In genomic region chr1:173866462-173866861, GRCh38 we compare ENCODE assay signal across 9 cellular contexts.
DNase-seq lines count a peak whose midpoint lies in the region; ATAC-seq and TF ChIP-seq lines count a peak whose summit lies in the region.
"Had no signal": no experiment of that assay in that cellular context is flagged by ENCODE, and none has a peak within 500 bp of the region (broad histone marks: within the 10 kb centered on the region; RNA-seq: fewer than 3 reads in every experiment).

No MANE protein-coding gene starts in this region.

- in situ Hi-C loops in GM13977 (cut with MboI; ENCODE audit: low pct_unique_long_range_greater_than_20kb, low sequenced_read_pairs, unreplicated experiment), result no loop called here

- H3K36me3 Mint-ChIP-seq in dendritic cell treated with granulocyte-macrophage colony-stimulating factor and Interleukin-4, amounts not matched to agents 40 ng/mL and 50 ng/mL, for 4 days (ENCODE audit: low read depth), result peaks cover 84% of the 10 kb centered on the region
- H3K36me3 Mint-ChIP-seq in nephron (ENCODE audit: low read depth), result peaks cover 56% of the 10 kb centered on the region

- H3K9me3 Mint-ChIP-seq in dendritic cell treated with granulocyte-macrophage colony-stimulating factor and Interleukin-4, amounts not matched to agents 40 ng/mL and 50 ng/mL, for 4 days, result no peaks in the 10 kb centered on the region
- no peaks in the 10 kb centered on the region for H3K9me3 Mint-ChIP-seq in nephron

- no peak for TF ChIP-seq CTCF in nephron (IDR thresholded peaks at IDR 0.05; ENCODE audit: unreplicated experiment in 3 of 3)
- no peak for TF ChIP-seq CTCF in GM13977 (IDR thresholded peaks at IDR 0.05; ENCODE audit: extremely low read depth, insufficient read depth, missing control alignments)

- H3K27ac Mint-ChIP-seq in dendritic cell treated with granulocyte-macrophage colony-stimulating factor and Interleukin-4, amounts not matched to agents 40 ng/mL and 50 ng/mL, for 4 days, result peak overlapping the region; percentile 91
- H3K27ac Mint-ChIP-seq in nephron, result peak overlapping the region; percentile 87 to 97 (median 94)

- peak; percentile 48 for DNase-seq in CMK (ENCODE audit: low read depth)
- DNase-seq in NAMALWA (ENCODE audit: low spot score), result peak; percentile 51
- DNase-seq in retina, result no peak
- no peak for DNase-seq in GM13977 (ENCODE audit: low spot score)
- DNase-seq: HCEC 1CT had no signal

- intact Hi-C loops in dendritic cell treated with granulocyte-macrophage colony-stimulating factor and Interleukin-4, amounts not matched to agents 40 ng/mL and 50 ng/mL, for 4 days (cut with micrococcal nuclease), result loop anchor here (5.0 kb wide), 1 partner anchor 1424 kb away; the partner anchor contains the start of gene PIGC

- ATAC-seq in GM21786 (IDR thresholded peaks at IDR 0.05; ENCODE audit: unreplicated experiment), result no peak
- no peak for ATAC-seq in GM19395 (IDR thresholded peaks at IDR 0.05; ENCODE audit: unreplicated experiment)

- peak overlapping the region; percentile 98 for H3K4me3 Mint-ChIP-seq in dendritic cell treated with granulocyte-macrophage colony-stimulating factor and Interleukin-4, amounts not matched to agents 40 ng/mL and 50 ng/mL, for 4 days
- H3K4me3 Mint-ChIP-seq in nephron, result peak overlapping the region; percentile 89 to 99 (median 93)

- H3K27me3 Mint-ChIP-seq in dendritic cell treated with granulocyte-macrophage colony-stimulating factor and Interleukin-4, amounts not matched to agents 40 ng/mL and 50 ng/mL, for 4 days, result no peaks in the 10 kb centered on the region
- H3K27me3 Mint-ChIP-seq in nephron (ENCODE audit: low read depth), result no peaks in the 10 kb centered on the region

- H3K4me1 Mint-ChIP-seq in dendritic cell treated with granulocyte-macrophage colony-stimulating factor and Interleukin-4, amounts not matched to agents 40 ng/mL and 50 ng/mL, for 4 days (ENCODE audit: low read depth), result peaks cover 48% of the 10 kb centered on the region
- peaks cover 48% of the 10 kb centered on the region for H3K4me1 Mint-ChIP-seq in nephron

Comparison
In these comparisons a context has a peak if more than half of its experiments do, and no peak if none do; other contexts are left out.
1. DNase-seq: peak in CMK (single experiment) and NAMALWA (single experiment); none in retina (single experiment) and GM13977 (single experiment).